Comparison of ENCODE assay signal across 9 cellular contexts in the genomic region with DNA sequence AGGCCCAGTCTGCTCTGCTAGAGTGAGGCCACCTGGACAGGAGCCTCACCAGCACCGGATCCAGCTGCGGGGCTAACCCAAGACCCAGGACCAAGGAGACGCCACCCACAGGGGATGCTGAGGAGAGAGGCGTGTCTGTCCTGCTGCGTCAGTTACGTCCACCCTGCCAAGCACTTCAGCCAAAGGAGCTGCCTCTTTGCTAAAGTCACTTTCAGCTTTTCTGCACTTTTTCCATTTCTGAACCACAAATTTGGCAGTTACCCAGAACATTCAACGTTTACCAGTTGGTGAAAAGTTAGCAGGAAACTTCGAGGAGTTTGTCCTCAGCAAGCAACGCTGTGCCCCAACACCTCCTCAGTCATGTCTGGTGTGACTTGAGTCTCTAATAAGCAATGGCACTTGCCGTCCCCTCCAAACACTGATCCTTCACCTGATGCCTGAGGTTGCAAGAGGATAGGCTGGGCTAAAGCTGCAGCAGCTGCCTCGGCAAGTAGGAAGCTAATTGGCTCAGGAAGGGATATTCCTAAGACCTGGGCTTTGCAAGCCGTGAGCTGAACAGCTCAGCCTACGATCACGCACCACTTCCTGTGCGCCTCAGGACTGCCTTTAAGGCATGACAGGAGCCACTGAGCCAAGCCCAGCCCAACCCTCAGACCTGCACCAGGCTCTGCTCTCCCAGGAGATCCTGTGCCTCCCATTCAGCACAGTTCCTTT. TPM values are rescaled to one million over a fixed set of nuclear protein-coding genes. Genes with fewer than 3 reads are reported as not detected.
A peak's percentile ranks its signal among the peaks of the same experiment; 100 is the strongest.
DNase-seq lines count a peak whose midpoint lies in the region; ATAC-seq and TF ChIP-seq lines count a peak whose summit lies in the region.
"Had no signal": no experiment of that assay in that cellular context is flagged by ENCODE, and none has a peak within 500 bp of the region (broad histone marks: within the 10 kb centered on the region; RNA-seq: fewer than 3 reads in every experiment).

No MANE protein-coding gene starts in this region.

- H3K27me3 Mint-ChIP-seq in activated CD4-positive, alpha-beta T cell treated with anti-CD3 and anti-CD28 coated beads, Interleukin-2, amount 10 ng/mL, durations not matched to agents 24 days and 14 days: peaks cover 3% of the 10 kb centered on the region
- H3K27me3 Mint-ChIP-seq in stimulated activated naive CD8-positive, alpha-beta T cell treated with anti-CD3 and anti-CD28 coated beads, Interleukin-15, amount 100 ng/mL, for 72 hours: no peaks in the 10 kb centered on the region

- no peaks in the 10 kb centered on the region for H3K36me3 ChIP-seq in RWPE2 (ENCODE audit: low read depth)

- H3K27ac ChIP-seq in RWPE2 (ENCODE audit: poor library complexity, severe bottlenecking) (peak overlapping the region; percentile 38), epithelial cell of prostate (no peak overlapping the region)

- H3K9me3 ChIP-seq in RWPE2 (ENCODE audit: severe bottlenecking): no peaks in the 10 kb centered on the region

- H3K4me3 Mint-ChIP-seq in activated CD4-positive, alpha-beta T cell treated with anti-CD3 and anti-CD28 coated beads, Interleukin-2, amount 10 ng/mL, durations not matched to agents 24 days and 14 days: no peak overlapping the region
- H3K4me3 Mint-ChIP-seq in stimulated activated naive CD8-positive, alpha-beta T cell treated with anti-CD3 and anti-CD28 coated beads, Interleukin-15, amount 100 ng/mL, for 72 hours: peak overlapping the region; percentile 63 to 78

- TF ChIP-seq CTCF in RWPE2 (IDR thresholded peaks at IDR 0.05; ENCODE audit: poor library complexity, severe bottlenecking): no peak

- no peaks in the 10 kb centered on the region for H3K27me3 ChIP-seq in RWPE2 (ENCODE audit: insufficient read depth, poor library complexity, severe bottlenecking)

- H3K4me1 ChIP-seq in RWPE2 (ENCODE audit: insufficient read depth, poor library complexity, severe bottlenecking): peaks cover 36% of the 10 kb centered on the region

- no peak overlapping the region for H3K4me3 ChIP-seq in RWPE2 (ENCODE audit: severe bottlenecking)

- no peaks in the 10 kb centered on the region for H3K36me3 Mint-ChIP-seq in activated CD4-positive, alpha-beta T cell treated with anti-CD3 and anti-CD28 coated beads, Interleukin-2, amount 10 ng/mL, durations not matched to agents 24 days and 14 days (ENCODE audit: low read depth)
- H3K36me3 Mint-ChIP-seq: CD14-positive monocyte had no signal

- intact Hi-C loops in activated CD4-positive, alpha-beta T cell treated with anti-CD3 and anti-CD28 coated beads, Interleukin-2, amount 10 ng/mL, durations not matched to agents 24 days and 14 days (cut with micrococcal nuclease): no loop called here

- H3K4me1 Mint-ChIP-seq in activated CD4-positive, alpha-beta T cell treated with anti-CD3 and anti-CD28 coated beads, Interleukin-2, amount 10 ng/mL, durations not matched to agents 24 days and 14 days: peaks cover 9% of the 10 kb centered on the region
- peaks cover 47% of the 10 kb centered on the region for H3K4me1 Mint-ChIP-seq in stimulated activated naive CD8-positive, alpha-beta T cell treated with anti-CD3 and anti-CD28 coated beads, Interleukin-15, amount 100 ng/mL, for 72 hours

- H3K9me3 Mint-ChIP-seq in activated CD4-positive, alpha-beta T cell treated with anti-CD3 and anti-CD28 coated beads, Interleukin-2, amount 10 ng/mL, durations not matched to agents 24 days and 14 days: no peaks in the 10 kb centered on the region
- no peaks in the 10 kb centered on the region for H3K9me3 Mint-ChIP-seq in stimulated activated naive CD8-positive, alpha-beta T cell treated with anti-CD3 and anti-CD28 coated beads, Interleukin-15, amount 100 ng/mL, for 72 hours
- H3K9me3 Mint-ChIP-seq: CD14-positive monocyte had no signal

- H3K27ac Mint-ChIP-seq in activated CD4-positive, alpha-beta T cell treated with anti-CD3 and anti-CD28 coated beads, Interleukin-2, amount 10 ng/mL, durations not matched to agents 24 days and 14 days: no peak overlapping the region
- no peak overlapping the region for H3K27ac Mint-ChIP-seq in stimulated activated naive CD8-positive, alpha-beta T cell treated with anti-CD3 and anti-CD28 coated beads, Interleukin-15, amount 100 ng/mL, for 72 hours

- ATAC-seq in RWPE2 (ENCODE audit: low read depth) (peak; percentile 95), HG03025 (IDR thresholded peaks at IDR 0.05; ENCODE audit: low FRiP score, unreplicated experiment) (no peak)
- peak; percentile 84 for ATAC-seq in stimulated activated naive CD8-positive, alpha-beta T cell treated with anti-CD3 and anti-CD28 coated beads, Interleukin-15, amount 100 ng/mL, for 72 hours

- peak; percentile 74 for DNase-seq in activated CD4-positive, alpha-beta T cell treated with anti-CD3 and anti-CD28 coated beads, Interleukin-2, amount 10 ng/mL, durations not matched to agents 24 days and 14 days
- DNase-seq in activated CD4-positive, alpha-beta T cell treated with anti-CD3 and anti-CD28 coated beads for 1 hour: no peak
- DNase-seq in RWPE2 (ENCODE audit: low spot score) (peak; percentile 76), epithelial cell of prostate (ENCODE audit: low read depth, low spot score) (peak; percentile 31), GM03348 (ENCODE audit: low spot score) (no peak), SW480 (ENCODE audit: low spot score) (no peak)
- DNase-seq in stimulated activated naive CD8-positive, alpha-beta T cell treated with anti-CD3 and anti-CD28 coated beads, Interleukin-15, amount 100 ng/mL, for 72 hours: peak in 1 of 2 donors; percentile 30

RNA-seq across cellular contexts. Expression of a gene that starts 40.1 kb away (rescaled TPM):
- 0.36 and 0.37 TPM in 2 replicates for total RNA-seq in activated CD4-positive, alpha-beta T cell treated with anti-CD3 and anti-CD28 coated beads, Interleukin-2, amount 10 ng/mL, durations not matched to agents 24 days and 14 days

RNA-seq across cellular contexts. Expression of a gene that starts 52.8 kb away (rescaled TPM):
- total RNA-seq in activated CD4-positive, alpha-beta T cell treated with anti-CD3 and anti-CD28 coated beads, Interleukin-2, amount 10 ng/mL, durations not matched to agents 24 days and 14 days: 14.3 and 15.7 TPM in 2 replicates

Comparison
In these comparisons a context has a peak if more than half of its experiments do, and no peak if none do; other contexts are left out.
1. DNase-seq: peak in activated CD4-positive, alpha-beta T cell treated with anti-CD3 and anti-CD28 coated beads, Interleukin-2, amount 10 ng/mL, durations not matched to agents 24 days and 14 days (single experiment), RWPE2 (single experiment) and epithelial cell of prostate (single experiment); none in activated CD4-positive, alpha-beta T cell treated with anti-CD3 and anti-CD28 coated beads for 1 hour (single experiment), GM03348 (single experiment) and SW480 (single experiment).